ENCODE assay signal across 15 cellular contexts in genomic region chr9:92807031-92807756, GRCh38. TPM values are rescaled to one million over a fixed set of nuclear protein-coding genes. Genes with fewer than 3 reads are reported as not detected.
DNase-seq lines count a peak whose midpoint lies in the region; ATAC-seq and TF ChIP-seq lines count a peak whose summit lies in the region.
"Had no signal": no experiment of that assay in that cellular context is flagged by ENCODE, and none has a peak within 500 bp of the region (broad histone marks: within the 10 kb centered on the region; RNA-seq: fewer than 3 reads in every experiment).

No MANE protein-coding gene starts in this region.

- H3K27me3 ChIP-seq in Caco-2 (replicated peaks; ENCODE audit: control insufficient read depth, insufficient read depth, low read length) (no peaks in the 10 kb centered on the region; the same call in 1 of the 2 replicates), tibial artery (peaks cover 10 to 88% of the 10 kb centered on the region in 2 donors)
- H3K27me3 ChIP-seq: testis had no signal

- H3K36me3 Mint-ChIP-seq in activated T-cell treated with anti-CD3 and anti-CD28 coated beads, Interleukin-2, amount 50 U/mL, for 72 hours (ENCODE audit: insufficient read depth in 2 of 2): no peaks in the 10 kb centered on the region
- no peaks in the 10 kb centered on the region for H3K36me3 Mint-ChIP-seq in activated T-helper 17 cell treated with anti-CD3 and anti-CD28 coated beads, Interleukin-2, amount 50 U/mL, for 72 hours (ENCODE audit: low read depth)
- H3K36me3 Mint-ChIP-seq in Caco-2 (ENCODE audit: insufficient read depth, unreplicated experiment): no peaks in the 10 kb centered on the region
- H3K36me3 Mint-ChIP-seq: brain had no signal

- H3K4me3 ChIP-seq in Caco-2 (ENCODE audit: low read depth, low read length) (no peak overlapping the region), tibial artery (no peak overlapping the region)
- H3K4me3 ChIP-seq: ovary, testis had no signal

- H3K27ac ChIP-seq in tibial artery: no peak overlapping the region
- H3K27ac ChIP-seq: ovary, testis had no signal

- no peaks in the 10 kb centered on the region for H3K9me3 ChIP-seq in Caco-2
- no peaks in the 10 kb centered on the region for H3K9me3 ChIP-seq in tibial artery
- H3K9me3 ChIP-seq: ovary, testis had no signal

- CTCF ChIA-PET in Caco-2 (lab: Charles Lee): interaction anchor here (0.6 kb wide), 1 partner anchor 16 kb away, joined by 3 read pairs; no protein-coding TSS in a partner anchor

- H3K36me3 ChIP-seq in Caco-2 (ENCODE audit: control insufficient read depth, insufficient read depth, low read length): no peaks in the 10 kb centered on the region
- no peaks in the 10 kb centered on the region for H3K36me3 ChIP-seq in tibial artery
- H3K36me3 ChIP-seq: ovary had no signal

- peaks cover 6% of the 10 kb centered on the region for H3K4me1 Mint-ChIP-seq in activated T-cell treated with anti-CD3 and anti-CD28 coated beads, Interleukin-2, amount 50 U/mL, for 72 hours (ENCODE audit: low read depth)
- peaks cover 5% of the 10 kb centered on the region for H3K4me1 Mint-ChIP-seq in activated T-helper 17 cell treated with anti-CD3 and anti-CD28 coated beads, Interleukin-2, amount 50 U/mL, for 72 hours
- H3K4me1 Mint-ChIP-seq in Caco-2 (ENCODE audit: low read depth, unreplicated experiment): no peaks in the 10 kb centered on the region

- POLR2A ChIA-PET in Caco-2 (lab: Charles Lee): no interaction called here

- H3K4me3 Mint-ChIP-seq in activated T-cell treated with anti-CD3 and anti-CD28 coated beads, Interleukin-2, amount 50 U/mL, for 72 hours: peak overlapping the region; percentile 52 to 96
- peak overlapping the region; percentile 89 for H3K4me3 Mint-ChIP-seq in activated T-helper 17 cell treated with anti-CD3 and anti-CD28 coated beads, Interleukin-2, amount 50 U/mL, for 72 hours
- no peak overlapping the region for H3K4me3 Mint-ChIP-seq in Caco-2 (ENCODE audit: unreplicated experiment)

- no peak for TF ChIP-seq CTCF in Caco-2 (IDR thresholded peaks at IDR 0.05; ENCODE audit: insufficient read depth in 1 of 2, low read depth in 1 of 2, low read length in 1 of 2, severe bottlenecking in 1 of 2, unreplicated experiment in 1 of 2)
- TF ChIP-seq CTCF in tibial artery (IDR thresholded peaks at IDR 0.05): no peak

- no TSS peak for BruUV-seq in Caco-2 (replicated peaks; lab: Mats Ljungman, UMichigan)

- ATAC-seq in activated T-cell treated with anti-CD3 and anti-CD28 coated beads, Interleukin-2, amount 50 U/mL, for 72 hours (replicated peaks in 1 of 2): no peak
- no peak for ATAC-seq in activated T-helper 17 cell treated with anti-CD3 and anti-CD28 coated beads, Interleukin-2, amount 50 U/mL, for 72 hours (replicated peaks)

- DNase-seq in activated T-cell treated with anti-CD3 and anti-CD28 coated beads, Interleukin-2, amount 50 U/mL, for 72 hours: no peak
- DNase-seq in activated T-cell treated with anti-CD3 and anti-CD28 coated beads, Interleukin-2, amount 50 U/mL, for 1 hour: no peak
- DNase-seq in G401 (ENCODE audit: low spot score) (peak; percentile 9), retina (peak; percentile 71), Caco-2 (no peak), tibial artery (no peak), nucleus accumbens (lab: John Stamatoyannopoulos, UW) (no peak)
- DNase-seq: activated CD4-positive, CD25-positive, alpha-beta regulatory T cell; GF-D8; NCI-H446 treated with DMSO at 0.1 percent for 48 hours; ovary; testis had no signal

- H3K9me3 Mint-ChIP-seq in activated T-cell treated with anti-CD3 and anti-CD28 coated beads, Interleukin-2, amount 50 U/mL, for 72 hours: no peaks in the 10 kb centered on the region
- H3K9me3 Mint-ChIP-seq in activated T-helper 17 cell treated with anti-CD3 and anti-CD28 coated beads, Interleukin-2, amount 50 U/mL, for 72 hours: no peaks in the 10 kb centered on the region
- no peaks in the 10 kb centered on the region for H3K9me3 Mint-ChIP-seq in Caco-2 (ENCODE audit: unreplicated experiment)
- H3K9me3 Mint-ChIP-seq: activated T-cell treated with anti-CD3 and anti-CD28 coated beads, Interleukin-2, amount 50 U/mL, for 24 hours; brain had no signal

- H3K27me3 Mint-ChIP-seq in activated T-cell treated with anti-CD3 and anti-CD28 coated beads, Interleukin-2, amount 50 U/mL, for 72 hours (ENCODE audit: low read depth): peaks cover 44% of the 10 kb centered on the region
- peaks cover 33% of the 10 kb centered on the region for H3K27me3 Mint-ChIP-seq in activated T-helper 17 cell treated with anti-CD3 and anti-CD28 coated beads, Interleukin-2, amount 50 U/mL, for 72 hours
- peaks cover 7% of the 10 kb centered on the region for H3K27me3 Mint-ChIP-seq in Caco-2 (ENCODE audit: insufficient read depth, unreplicated experiment)

- intact Hi-C loops in Caco-2 (cut with micrococcal nuclease; ENCODE audit: unreplicated experiment) (no loop called here), tibial artery (cut with DNase I; ENCODE audit: low total_unique reads) (no loop called here)

- in situ Hi-C loops in G401 (cut with HindIII; ENCODE audit: low sequenced_read_pairs): no loop called here

- no peaks in the 10 kb centered on the region for H3K4me1 ChIP-seq in Caco-2
- peaks cover 0 to 31% (median 30%) of the 10 kb centered on the region in 4 donors for H3K4me1 ChIP-seq in tibial artery

- H3K27ac Mint-ChIP-seq in activated T-cell treated with anti-CD3 and anti-CD28 coated beads, Interleukin-2, amount 50 U/mL, for 72 hours: no peak overlapping the region
- no peak overlapping the region for H3K27ac Mint-ChIP-seq in activated T-helper 17 cell treated with anti-CD3 and anti-CD28 coated beads, Interleukin-2, amount 50 U/mL, for 72 hours
- no peak overlapping the region for H3K27ac Mint-ChIP-seq in Caco-2 (ENCODE audit: unreplicated experiment)
- H3K27ac Mint-ChIP-seq: activated T-cell treated with anti-CD3 and anti-CD28 coated beads, Interleukin-2, amount 50 U/mL, for 24 hours; brain had no signal

RNA-seq across cellular contexts. Expression of gene BICD2, which starts 42.6 kb away (rescaled TPM):
- total RNA-seq in activated T-cell treated with anti-CD3 and anti-CD28 coated beads, Interleukin-2, amount 50 U/mL, for 72 hours: 10 to 100 TPM; 15.4 to 15.5 TPM
- 25.0 and 30.3 TPM in 2 replicates for total RNA-seq in G401 (2014; rRNA removed; shearing (Covaris generic))
- 10 to 100 TPM; 14.2 to 24.9 TPM for total RNA-seq in activated T-helper 17 cell treated with anti-CD3 and anti-CD28 coated beads, Interleukin-2, amount 50 U/mL, for 72 hours
- 13.0 and 13.7 TPM in 2 replicates for total RNA-seq in Caco-2 (2022)

Comparison
In these comparisons a context has a peak if more than half of its experiments do, and no peak if none do; other contexts are left out.
1. DNase-seq: peak in G401 (single experiment) and retina (single experiment); none in activated T-cell treated with anti-CD3 and anti-CD28 coated beads, Interleukin-2, amount 50 U/mL, for 72 hours (0 of 2), activated T-cell treated with anti-CD3 and anti-CD28 coated beads, Interleukin-2, amount 50 U/mL, for 1 hour (single experiment), Caco-2 (0 of 2), tibial artery (0 of 2) and nucleus accumbens (0 of 56).